In genomic region chr9:127088724-127089615, GRCh38 we compare ENCODE assay signal across 12 cellular contexts. TPM values are rescaled to one million over a fixed set of nuclear protein-coding genes. Genes with fewer than 3 reads are reported as not detected.
"Had no signal": no experiment of that assay in that cellular context is flagged by ENCODE, and none has a peak within 500 bp of the region (broad histone marks: within the 10 kb centered on the region; RNA-seq: fewer than 3 reads in every experiment).

No MANE protein-coding gene starts in this region.

- H3K4me3 Mint-ChIP-seq: natural killer cell had no signal

- H3K27me3 ChIP-seq: ascending aorta, cardiac muscle cell, SJCRH30 had no signal

- H3K36me3 Mint-ChIP-seq: natural killer cell had no signal

- DNase-seq: activated CD4-positive, alpha-beta T cell treated with anti-CD3 and anti-CD28 coated beads for 1 hour; activated CD4-positive, alpha-beta T cell treated with anti-CD3 and anti-CD28 coated beads, Interleukin-2, amount 50 U/mL, for 48 hours; effector CD4-positive, alpha-beta T cell; left cardiac atrium; natural killer cell; occipital lobe; SJCRH30; stimulated activated CD4-positive, alpha-beta T cell treated with anti-CD3 and anti-CD28 coated beads, Interleukin-2, amount 100 ng/mL, for 48 hours; stimulated activated naive CD4-positive, alpha-beta T cell treated with Interleukin-2 at 50 U/mL for 16 hours had no signal

- H3K9me3 Mint-ChIP-seq: natural killer cell had no signal

- H3K4me3 ChIP-seq: ascending aorta, cardiac muscle cell, SJCRH30 had no signal

- H3K9me3 ChIP-seq: ascending aorta, SJCRH30 had no signal

- H3K4me1 ChIP-seq: SJCRH30 had no signal

- H3K27ac Mint-ChIP-seq: natural killer cell, progenitor cell of endocrine pancreas had no signal

- H3K27me3 Mint-ChIP-seq: progenitor cell of endocrine pancreas had no signal

- H3K36me3 ChIP-seq: cardiac muscle cell, SJCRH30 had no signal

- H3K27ac ChIP-seq: cardiac muscle cell, SJCRH30 had no signal

- ATAC-seq: natural killer cell had no signal

RNA-seq across cellular contexts. Expression of gene ANGPTL2, which starts 33.5 kb away (rescaled TPM):
- total RNA-seq: natural killer cell had no signal
